1 cellular context compared by ENCODE assay signal in the genomic region with DNA sequence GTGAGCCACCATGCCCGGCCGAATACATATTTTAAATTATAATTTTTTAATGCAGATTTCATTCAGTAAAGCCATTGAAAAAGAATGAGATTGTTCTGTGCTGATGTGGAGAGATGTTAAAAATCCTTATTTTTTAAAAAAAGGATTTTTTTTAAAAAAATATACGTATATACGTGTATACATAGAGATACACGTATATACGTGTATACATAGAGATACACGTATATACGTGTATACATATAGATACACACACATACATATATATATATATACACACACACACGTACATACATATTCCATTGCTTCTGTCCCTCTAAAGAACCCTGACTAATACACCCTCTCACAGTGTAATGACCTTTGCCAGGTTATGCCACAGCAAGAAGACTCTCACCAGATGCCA.
TF ChIP-seq lines count a peak whose summit lies in the region.

No MANE protein-coding gene starts in this region.

TF ChIP-seq in HepG2, 621 proteins besides CTCF, POLR2A, EP300 and RAD21:
- TF ChIP-seq ELF3 (CRISPR knock-in tag; IDR thresholded peaks at IDR 0.05) (no peak), ZNF564 (CRISPR knock-in tag; IDR thresholded peaks at IDR 0.05) (peak; percentile 80; the same call in 1 of the 2 replicates)
